ENCODE assay signal across 23 cellular contexts in the genomic region with DNA sequence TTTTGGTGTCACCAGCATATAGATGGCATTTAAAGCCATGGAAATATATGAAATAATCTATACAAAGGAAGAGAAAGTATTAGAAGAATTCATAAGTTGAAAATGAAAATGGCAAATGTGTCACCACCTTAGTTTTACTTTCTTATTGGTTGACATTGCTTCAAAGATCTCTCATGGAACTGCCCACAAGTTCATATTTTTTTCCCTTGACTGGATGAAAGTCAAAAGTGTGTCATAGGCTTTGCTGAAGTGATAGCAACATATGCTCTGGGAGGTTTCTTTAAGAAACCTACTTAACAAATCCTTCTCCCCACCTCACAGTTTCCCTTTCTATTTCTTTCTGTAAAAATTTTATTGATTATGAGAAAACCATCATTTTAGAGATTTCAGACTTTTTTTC.
DNase-seq lines count a peak whose midpoint lies in the region; ATAC-seq and TF ChIP-seq lines count a peak whose summit lies in the region.
"Had no signal": no experiment of that assay in that cellular context is flagged by ENCODE, and none has a peak within 500 bp of the region (broad histone marks: within the 10 kb centered on the region; RNA-seq: fewer than 3 reads in every experiment).

No MANE protein-coding gene starts in this region.

- H3K27ac Mint-ChIP-seq in HFFc6, result no peak overlapping the region
- H3K27ac Mint-ChIP-seq: activated CD8-positive, alpha-beta memory T cell treated with anti-CD3 and anti-CD28 coated beads, Interleukin-2, amount 10 ng/mL, durations not matched to agents 7 days and 5 days had no signal

- no peaks in the 10 kb centered on the region for H3K9me3 Mint-ChIP-seq in HFFc6

- no peak overlapping the region for H3K4me3 Mint-ChIP-seq in HFFc6
- H3K4me3 Mint-ChIP-seq: activated CD8-positive, alpha-beta memory T cell treated with anti-CD3 and anti-CD28 coated beads, Interleukin-2, amount 10 ng/mL, durations not matched to agents 7 days and 5 days had no signal

- peaks cover 29% of the 10 kb centered on the region for H3K4me1 Mint-ChIP-seq in HFFc6 (ENCODE audit: low read depth)

- BruUV-seq in A673 (replicated peaks; lab: Mats Ljungman, UMichigan), result no TSS peak

- H3K9me3 ChIP-seq in A673 (ENCODE audit: low read depth, low read length, poor library complexity, severe bottlenecking) (no peaks in the 10 kb centered on the region), gastroesophageal sphincter (no peaks in the 10 kb centered on the region), esophagus squamous epithelium (no peaks in the 10 kb centered on the region)
- H3K9me3 ChIP-seq: colonic mucosa had no signal

- TF ChIP-seq CTCF in AG10803 (conservative IDR thresholded peaks at IDR 0.05; ENCODE audit: low read length), result no peak
- TF ChIP-seq CTCF in RWPE1 (conservative IDR thresholded peaks at IDR 0.05; ENCODE audit: low read depth), result no peak
- TF ChIP-seq CTCF in A673 (conservative IDR thresholded peaks at IDR 0.05; ENCODE audit: low read depth, low read length), result no peak
- TF ChIP-seq CTCF in gastroesophageal sphincter (IDR thresholded peaks at IDR 0.05), result no peak
- no peak for TF ChIP-seq CTCF in esophagus squamous epithelium (IDR thresholded peaks at IDR 0.05)
- no peak for TF ChIP-seq CTCF in HFFc6 (IDR thresholded peaks at IDR 0.05)

- TF ChIP-seq EP300 in gastroesophageal sphincter (IDR thresholded peaks at IDR 0.05), result no peak

- ATAC-seq in GM19351 (IDR thresholded peaks at IDR 0.05; ENCODE audit: unreplicated experiment), result peak; percentile 54
- ATAC-seq in HG02610 (IDR thresholded peaks at IDR 0.05; ENCODE audit: unreplicated experiment), result peak; percentile 80
- ATAC-seq in gastroesophageal sphincter, result no peak
- ATAC-seq: activated CD8-positive, alpha-beta memory T cell treated with anti-CD3 and anti-CD28 coated beads, Interleukin-2, amount 10 ng/mL, durations not matched to agents 7 days and 5 days; PC-3 had no signal

- intact Hi-C loops in A673 (cut with micrococcal nuclease; ENCODE audit: unreplicated experiment), result no loop called here
- intact Hi-C loops in esophagus squamous epithelium (cut with DNase I), result no loop called here

- H3K36me3 ChIP-seq in A673 (ENCODE audit: insufficient read depth, low read length, poor library complexity, severe bottlenecking), result no peaks in the 10 kb centered on the region
- H3K36me3 ChIP-seq in gastroesophageal sphincter, result peaks cover 0 to 13% of the 10 kb centered on the region in 2 donors
- H3K36me3 ChIP-seq in esophagus squamous epithelium, result peaks cover 0 to 12% (median 0%) of the 10 kb centered on the region in 3 donors
- H3K36me3 ChIP-seq: colonic mucosa had no signal

- H3K27me3 ChIP-seq in A673 (replicated peaks; ENCODE audit: insufficient read depth, low read depth, low read length, poor library complexity), result no peaks in the 10 kb centered on the region
- H3K27me3 ChIP-seq in gastroesophageal sphincter, result no peaks in the 10 kb centered on the region
- no peaks in the 10 kb centered on the region for H3K27me3 ChIP-seq in esophagus squamous epithelium
- H3K27me3 ChIP-seq: colonic mucosa, spleen had no signal

- H3K4me3 ChIP-seq in AG10803 (ENCODE audit: low read length) (no peak overlapping the region), A673 (ENCODE audit: low read depth, low read length, poor library complexity, severe bottlenecking) (no peak overlapping the region), gastroesophageal sphincter (no peak overlapping the region), esophagus squamous epithelium (no peak overlapping the region)
- H3K4me3 ChIP-seq: colonic mucosa, spleen had no signal

- POLR2A ChIA-PET in RWPE1 (lab: Yijun Ruan, JAX; ENCODE audit: low non-redundant PET), result no interaction called here
- POLR2A ChIA-PET in A673 (lab: Charles Lee; ENCODE audit: low non-redundant PET), result no interaction called here

- peaks cover 2% of the 10 kb centered on the region for H3K36me3 Mint-ChIP-seq in HFFc6 (ENCODE audit: low read depth)

- H3K4me1 ChIP-seq in A673 (ENCODE audit: insufficient read depth, low read length, poor library complexity, severe bottlenecking) (no peaks in the 10 kb centered on the region), gastroesophageal sphincter (no peaks in the 10 kb centered on the region), esophagus squamous epithelium (peaks cover 7 to 14% (median 10%) of the 10 kb centered on the region in 3 donors)
- H3K4me1 ChIP-seq: colonic mucosa, spleen had no signal

- CTCF ChIA-PET in RWPE1 (lab: Yijun Ruan, JAX) (interaction anchor here (0.6 kb wide), 1 partner anchor 57 kb away, joined by 5 read pairs; no protein-coding TSS in a partner anchor), A673 (lab: Charles Lee) (no interaction called here)

- DNase-seq in AG10803 (ENCODE audit: low read depth) (peak; percentile 2), RWPE1 (ENCODE audit: low spot score) (no peak), A673 (ENCODE audit: low spot score) (no peak), esophagus squamous epithelium (lab: John Stamatoyannopoulos, UW) (no peak), HFFc6 (no peak)
- DNase-seq: activated CD8-positive, alpha-beta memory T cell treated with anti-CD3 and anti-CD28 coated beads, Interleukin-2, amount 10 ng/mL, durations not matched to agents 7 days and 5 days; aorta; Calu3; colonic mucosa; erythroblast; GF-D8; hippocampal formation; Karpas-422; NCI-H1694; NCI-H526; PC-3; spleen; substantia nigra had no signal

- H3K27ac ChIP-seq in RWPE1, result peak overlapping the region; percentile 78
- no peak overlapping the region for H3K27ac ChIP-seq in A673 (ENCODE audit: low read depth, low read length, poor library complexity, severe bottlenecking)
- no peak overlapping the region for H3K27ac ChIP-seq in gastroesophageal sphincter
- no peak overlapping the region for H3K27ac ChIP-seq in esophagus squamous epithelium
- H3K27ac ChIP-seq: colonic mucosa, HL-60, spleen, VCaP had no signal

- no peaks in the 10 kb centered on the region; the same call in 1 of the 2 replicates for H3K27me3 Mint-ChIP-seq in HFFc6 (ENCODE audit: insufficient read depth)
- H3K27me3 Mint-ChIP-seq: activated CD8-positive, alpha-beta memory T cell treated with anti-CD3 and anti-CD28 coated beads, Interleukin-2, amount 10 ng/mL, durations not matched to agents 7 days and 5 days had no signal

- TF ChIP-seq POLR2A in gastroesophageal sphincter (IDR thresholded peaks at IDR 0.05) (no peak), esophagus squamous epithelium (IDR thresholded peaks at IDR 0.05) (no peak)
